Comparison of ENCODE assay signal across 8 cellular contexts in the genomic region with DNA sequence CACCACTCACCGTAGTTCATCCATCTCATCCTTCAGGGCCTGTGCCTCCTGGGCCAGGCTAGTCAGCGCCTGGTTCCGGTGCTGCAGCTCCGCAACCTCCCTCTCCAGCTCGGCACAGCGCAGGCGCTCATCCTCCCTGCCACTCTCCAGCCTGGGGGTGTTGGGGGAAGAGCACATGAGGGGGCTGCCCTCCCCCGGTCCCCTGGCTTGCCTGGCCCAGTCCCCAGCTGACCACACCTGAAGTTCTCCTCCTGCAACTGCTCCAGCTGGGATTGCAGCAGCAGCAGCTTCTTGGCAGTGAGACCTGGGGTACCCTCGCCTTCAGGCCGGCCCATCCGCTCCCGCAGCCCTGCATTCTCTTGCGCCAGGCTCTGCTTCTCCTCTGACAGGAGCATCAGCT. TPM values are rescaled to one million over a fixed set of nuclear protein-coding genes. Genes with fewer than 3 reads are reported as not detected.
"Had no signal": no experiment of that assay in that cellular context is flagged by ENCODE, and none has a peak within 500 bp of the region (broad histone marks: within the 10 kb centered on the region; RNA-seq: fewer than 3 reads in every experiment).

No MANE protein-coding gene starts in this region.

- H3K27ac ChIP-seq: HL-60 had no signal

- H3K27me3 Mint-ChIP-seq: IgD-negative memory B cell had no signal

- ATAC-seq: GM23338, HepG2 had no signal

- H3K27ac Mint-ChIP-seq: GM23338, HFFc6 had no signal

- DNase-seq: H9, HCEC 1CT, HFFc6 had no signal

- H3K4me3 Mint-ChIP-seq: HFFc6 had no signal

- H3K36me3 Mint-ChIP-seq: IgD-negative memory B cell had no signal

- H3K9me3 Mint-ChIP-seq: H9, HFFc6, IgD-negative memory B cell had no signal

- H2AFZ ChIP-seq: GM23338 had no signal

RNA-seq across cellular contexts. Expression of gene BEST2, which starts 19.3 kb away (rescaled TPM):
- total RNA-seq: HepG2, HFFc6, HT1080 had no signal
- polyA plus RNA-seq: HepG2, IgD-negative memory B cell had no signal

RNA-seq across cellular contexts. Expression of gene THSD8, which starts 30.9 kb away (rescaled TPM):
- total RNA-seq: HT1080 had no signal
